1 cellular context compared by ENCODE assay signal in genomic region chr3:59065240-59065639, GRCh38.
TF ChIP-seq lines count a peak whose summit lies in the region.

No MANE protein-coding gene starts in this region.

TF ChIP-seq in GM12878, 131 proteins besides CTCF, POLR2A, EP300 and RAD21:
- peak in 1 of 2 experiments; percentile 46; a peak in 2 of 4 replicates for TF ChIP-seq BHLHE40 (IDR thresholded peaks at IDR 0.05; ENCODE audit: borderline replicate concordance in 1 of 2, low read depth in 2 of 2, low read length in 1 of 2)
- no peak for TF ChIP-seq CEBPB (IDR thresholded peaks at IDR 0.05; ENCODE audit: borderline replicate concordance in 1 of 2, low read depth in 2 of 2, low read length in 2 of 2)
- peak; percentile 45; the same call in 1 of the 2 replicates for TF ChIP-seq NR2F1 (conservative IDR thresholded peaks at IDR 0.05)
TF ChIP-seq in GM12878: peak in this region for 2.
